Comparison of ENCODE assay signal across 12 cellular contexts in the genomic region with DNA sequence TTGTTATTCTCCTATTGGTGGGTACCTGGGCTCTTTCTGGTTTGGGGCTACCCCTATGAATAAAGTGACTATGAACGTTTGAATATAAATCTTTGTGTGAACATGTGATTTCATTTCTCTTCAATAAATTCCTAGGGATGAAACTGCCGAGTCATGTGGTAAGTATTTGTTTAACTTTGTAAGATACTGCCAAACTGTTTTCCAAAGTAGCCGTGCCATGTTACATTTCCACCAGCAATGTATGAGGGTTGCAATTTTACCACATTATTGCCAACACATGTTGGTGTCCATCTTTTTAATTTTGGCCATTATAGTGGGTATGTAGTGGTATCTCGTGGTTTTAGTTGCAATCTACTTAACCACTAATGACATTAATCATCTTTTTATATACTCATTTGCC.
"Had no signal": no experiment of that assay in that cellular context is flagged by ENCODE, and none has a peak within 500 bp of the region (broad histone marks: within the 10 kb centered on the region; RNA-seq: fewer than 3 reads in every experiment).

No MANE protein-coding gene starts in this region.

- H3K27ac ChIP-seq: esophagus muscularis mucosa, skin epidermis, stomach, testis had no signal

- H3K9me3 ChIP-seq: testis had no signal

- DNase-seq: activated CD4-positive, alpha-beta T cell treated with anti-CD3 and anti-CD28 coated beads, Interleukin-2, amount 50 U/mL, for 4 hours; activated gamma-delta T cell; dermis blood vessel endothelial cell; effector memory CD4-positive, alpha-beta T cell; head of caudate nucleus; kidney glomerular epithelial cell; naive B cell; stimulated activated CD4-positive, alpha-beta T cell treated with anti-CD3 and anti-CD28 coated beads, Interleukin-4, amount 100 ng/mL, for 1 hour; stomach; testis had no signal

- H3K4me3 ChIP-seq: esophagus muscularis mucosa, skin epidermis, stomach, testis had no signal

- H3K36me3 ChIP-seq: esophagus muscularis mucosa, stomach had no signal

- H3K27me3 ChIP-seq: esophagus muscularis mucosa, stomach, testis had no signal

- H3K4me1 ChIP-seq: testis had no signal
